In genomic region chr19:39890755-39891551, GRCh38 we compare ENCODE assay signal across 1 cellular context.
TF ChIP-seq lines count a peak whose summit lies in the region.

No MANE protein-coding gene starts in this region.

TF ChIP-seq in H1, 55 proteins besides CTCF, POLR2A, EP300 and RAD21:
- TF ChIP-seq SIN3A (conservative IDR thresholded peaks at IDR 0.05 in 1 of 2, IDR thresholded peaks at IDR 0.05 in 1 of 2; ENCODE audit: low read depth in 1 of 2, low read length in 2 of 2), result no peak
- no peak for TF ChIP-seq KDM1A (IDR thresholded peaks at IDR 0.05; ENCODE audit: borderline replicate concordance, low read length)
- TF ChIP-seq TAF7 (optimal IDR thresholded peaks at IDR 0.05; ENCODE audit: borderline replicate concordance, low read depth, low read length), result no peak
- TF ChIP-seq CBX5 (IDR thresholded peaks at IDR 0.05; ENCODE audit: low read depth, low read length), result no peak
- TF ChIP-seq POU5F1 (IDR thresholded peaks at IDR 0.05; ENCODE audit: low read depth, low read length), result no peak
- no peak for TF ChIP-seq NANOG (IDR thresholded peaks at IDR 0.05; ENCODE audit: insufficient read depth, low read depth, low read length, poor library complexity, severe bottlenecking)
- no peak for TF ChIP-seq KDM4A (IDR thresholded peaks at IDR 0.05; ENCODE audit: low read depth, low read length, severe bottlenecking)
- TF ChIP-seq CHD2 (IDR thresholded peaks at IDR 0.05; ENCODE audit: low read length), result no peak
- no peak for TF ChIP-seq TEAD4 (IDR thresholded peaks at IDR 0.05; ENCODE audit: low read depth, low read length)
- TF ChIP-seq PHF8 (conservative IDR thresholded peaks at IDR 0.05; ENCODE audit: low read depth, low read length), result no peak
- TF ChIP-seq YY1 (IDR thresholded peaks at IDR 0.05; ENCODE audit: low read depth, low read length), result no peak
- no peak for TF ChIP-seq CTBP2 (IDR thresholded peaks at IDR 0.05; ENCODE audit: borderline replicate concordance, insufficient read depth, insufficient read length, low read length)
- TF ChIP-seq JUN (IDR thresholded peaks at IDR 0.05; ENCODE audit: low read depth, low read length), result no peak
- TF ChIP-seq GTF2F1 (IDR thresholded peaks at IDR 0.05; ENCODE audit: borderline replicate concordance, low read depth, low read length), result no peak
- TF ChIP-seq E2F6 (IDR thresholded peaks at IDR 0.05), result no peak
- TF ChIP-seq ATF3 (IDR thresholded peaks at IDR 0.05; ENCODE audit: insufficient read depth, low read depth, low read length), result no peak
- TF ChIP-seq TAF1 (IDR thresholded peaks at IDR 0.05; ENCODE audit: low read depth, low read length), result no peak
- no peak for TF ChIP-seq CBX8 (IDR thresholded peaks at IDR 0.05; ENCODE audit: borderline replicate concordance, low read depth, low read length)
